In the genomic region with DNA sequence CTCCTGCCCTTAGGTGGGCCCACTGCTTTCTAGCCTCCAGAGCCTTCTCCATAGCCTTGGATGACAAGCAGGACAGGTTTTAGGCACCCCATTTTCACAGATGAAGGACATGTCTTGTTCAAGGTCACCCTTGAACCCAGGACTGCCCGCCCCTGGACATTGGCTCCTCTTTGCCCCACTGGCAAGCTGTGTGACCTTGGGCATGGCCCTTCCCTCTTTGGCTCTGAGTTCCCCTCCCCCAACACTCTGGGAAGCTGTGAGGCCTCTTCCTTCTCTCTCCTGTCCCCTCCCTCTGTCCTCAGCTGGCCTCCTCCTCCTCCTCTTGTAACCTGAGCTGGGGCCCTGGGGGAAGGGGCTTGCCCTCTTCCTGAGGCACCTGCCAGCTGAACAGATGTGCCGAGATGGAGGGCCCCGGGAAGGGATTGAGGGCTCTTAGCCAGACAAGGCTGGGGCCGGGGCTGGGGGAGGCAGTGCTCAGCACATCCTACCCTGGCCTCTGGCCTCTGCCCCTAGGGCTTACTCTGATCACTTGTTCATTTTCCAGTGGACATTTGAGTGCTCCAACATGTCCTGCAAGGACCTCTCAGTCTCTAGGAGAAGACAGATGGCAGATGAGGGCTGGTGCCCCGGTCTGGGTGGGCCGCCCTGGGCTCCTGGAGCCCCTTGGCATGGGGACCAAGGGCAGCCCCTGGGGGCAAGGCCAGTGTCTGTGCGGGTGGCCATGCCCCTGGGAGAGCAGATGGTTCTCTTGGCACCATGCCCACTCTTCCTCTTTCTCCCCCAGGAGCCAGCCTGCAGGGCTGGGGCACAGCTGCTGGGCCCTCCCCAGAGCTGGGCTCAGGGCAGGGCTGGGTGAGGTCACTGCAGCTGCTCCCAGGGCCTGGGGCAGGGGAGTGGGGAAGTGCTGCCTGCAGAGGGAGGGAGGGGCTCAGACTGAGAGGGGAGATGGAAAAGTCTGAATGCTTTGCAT, we compare ENCODE assay signal across 8 cellular contexts. TPM values are rescaled to one million over a fixed set of nuclear protein-coding genes. Genes with fewer than 3 reads are reported as not detected.
DNase-seq lines count a peak whose midpoint lies in the region; ATAC-seq and TF ChIP-seq lines count a peak whose summit lies in the region.

No MANE protein-coding gene starts in this region.

- peaks cover 0 to 1% of the 10 kb centered on the region in 2 donors for H3K36me3 ChIP-seq in gastroesophageal sphincter

- H3K27ac ChIP-seq in gastroesophageal sphincter: no peak overlapping the region

- DNase-seq in HFF-Myc (ENCODE audit: extremely low read depth, low read depth) (peak; percentile 16), NCI-H446 treated with DMSO at 0.1 percent for 48 hours (lab: John Stamatoyannopoulos, UW) (peak; percentile 94), pons (ENCODE audit: low spot score) (peak; percentile 77), kidney glomerular epithelial cell (lab: John Stamatoyannopoulos, UW) (no peak), SW 1271 (lab: John Stamatoyannopoulos, UW) (no peak)
- DNase-seq in activated CD4-positive, CD25-positive, alpha-beta regulatory T cell (lab: John Stamatoyannopoulos, UW): no peak

- TF ChIP-seq EP300 in gastroesophageal sphincter (IDR thresholded peaks at IDR 0.05): no peak

- 25 to 40% methylated on average over 2 of the region's 7 CpGs for WGBS in gastroesophageal sphincter (ENCODE audit: low coverage in 1 of 2), 2 donors

- ATAC-seq in gastroesophageal sphincter: peak; percentile 45
- no peak for ATAC-seq in GM18519 (IDR thresholded peaks at IDR 0.05; ENCODE audit: low FRiP score, unreplicated experiment)

- TF ChIP-seq POLR2A in gastroesophageal sphincter (IDR thresholded peaks at IDR 0.05): no peak

- TF ChIP-seq CTCF in HFF-Myc (IDR thresholded peaks at IDR 0.05; ENCODE audit: low read depth, low read length, missing control alignments): no peak
- TF ChIP-seq CTCF in gastroesophageal sphincter (IDR thresholded peaks at IDR 0.05): no peak

- peaks cover 0 to 31% (median 10%) of the 10 kb centered on the region in 3 donors for H3K4me1 ChIP-seq in gastroesophageal sphincter

- H3K27me3 ChIP-seq in gastroesophageal sphincter: no peaks in the 10 kb centered on the region

- H3K4me3 ChIP-seq in HFF-Myc (replicated peaks; ENCODE audit: low read depth, low read length) (no peak overlapping the region), gastroesophageal sphincter (no peak overlapping the region)

- H3K9me3 ChIP-seq in gastroesophageal sphincter: no peaks in the 10 kb centered on the region

RNA-seq across cellular contexts. Expression of a gene that starts 10.7 kb away (rescaled TPM):
- 1 to 10 TPM in 3 of 4 donors, under 1 TPM in 1; 0.27 to 2.2 (median 1.9) TPM for total RNA-seq in gastroesophageal sphincter

Comparison
In these comparisons a context has a peak if more than half of its experiments do, and no peak if none do; other contexts are left out.
1. DNase-seq: peak in HFF-Myc (single experiment), NCI-H446 treated with DMSO at 0.1 percent for 48 hours (single experiment) and pons (single experiment); none in kidney glomerular epithelial cell (single experiment), activated CD4-positive, CD25-positive, alpha-beta regulatory T cell (0 of 4) and SW 1271 (0 of 2).